Comparison of ENCODE assay signal across 1 cellular context in genomic region chr17:9227819-9228407, GRCh38.
TF ChIP-seq lines count a peak whose summit lies in the region.

No MANE protein-coding gene starts in this region.

TF ChIP-seq in HEK293, 187 proteins besides CTCF, POLR2A, EP300 and RAD21 (continued from another document):
- peak; percentile 20; the same call in 1 of the 2 replicates for TF ChIP-seq ZSCAN4 (tag by site-specific recombination; IDR thresholded peaks at IDR 0.05)
